Comparison of ENCODE assay signal across 29 cellular contexts in genomic region chr4:155423671-155424070, GRCh38.
"Had no signal": no experiment of that assay in that cellular context is flagged by ENCODE, and none has a peak within 500 bp of the region (broad histone marks: within the 10 kb centered on the region; RNA-seq: fewer than 3 reads in every experiment).

No MANE protein-coding gene starts in this region.

- H3K27me3 ChIP-seq: neutrophil, pancreas, right atrium auricular region, testis, tibial artery, transverse colon, upper lobe of right lung, uterus had no signal

- H3K27ac ChIP-seq: neutrophil, pancreas, right atrium auricular region, skin epidermis, spleen, suprapubic skin, testis, tibial artery, transverse colon, upper lobe of right lung, uterus had no signal

- ATAC-seq: naive thymus-derived CD8-positive, alpha-beta T cell; natural killer cell treated with Interleukin-12 subunit alpha and Interleukin-12 subunit beta and Interleukin-15 and Interleukin-18, amount 100 ng/mL, for 72 hours; pancreas; sciatic nerve; stimulated activated memory B cell treated with anti-CD40 and anti-IgM and Interleukin-4, amounts not matched to agents 10 μg/mL and 1 μg/mL and 100 μg/mL, for 72 hours; stimulated activated naive CD8-positive, alpha-beta T cell treated with anti-CD3 and anti-CD28 coated beads, Interleukin-15, amount 100 ng/mL, for 72 hours; stimulated activated naive CD8-positive, alpha-beta T cell treated with anti-CD3 and anti-CD28 coated beads, Interleukin-15, Interleukin-2, amounts not matched to agents 100 U/mL and 50 U/mL, for 24 hours; upper lobe of right lung had no signal

- H3K4me3 ChIP-seq: pancreas, prostate gland, right atrium auricular region, skin epidermis, smooth muscle cell, spleen, suprapubic skin, testis, tibial artery, transverse colon, upper lobe of right lung, uterus had no signal

- H3K9me3 ChIP-seq: neutrophil, pancreas, suprapubic skin, testis, tibial artery, transverse colon, upper lobe of right lung, uterus had no signal

- DNase-seq: naive thymus-derived CD8-positive, alpha-beta T cell; nephron progenitor cell; nucleus accumbens; pancreas; retina; spleen; stimulated activated CD4-positive, alpha-beta T cell treated with anti-CD3 and anti-CD28 coated beads, Interleukin-12 subunit alpha, Interleukin-12 subunit beta, amount 100 ng/mL, for 4 hours; stimulated activated CD4-positive, alpha-beta T cell treated with anti-CD3 and anti-CD28 coated beads, Interleukin-1b, Interleukin-23, amount 100 ng/mL, for 48 hours; stimulated activated CD4-positive, alpha-beta T cell treated with anti-CD3 and anti-CD28 coated beads, Interleukin-4, amount 100 ng/mL, for 1 hour; stimulated activated CD4-positive, alpha-beta T cell treated with anti-CD3 and anti-CD28 coated beads, Interleukin-4, amount 100 ng/mL, for 4 hours; stimulated activated CD8-positive, alpha-beta memory T cell treated with anti-CD3 and anti-CD28 coated beads, Interleukin-4, amount 100 ng/mL, for 48 hours; stimulated activated naive CD4-positive, alpha-beta T cell; stimulated activated naive CD8-positive, alpha-beta T cell treated with anti-CD3 and anti-CD28 coated beads, Interleukin-15, amount 100 ng/mL, for 72 hours; stimulated activated naive CD8-positive, alpha-beta T cell treated with anti-CD3 and anti-CD28 coated beads, Interleukin-15, Interleukin-2, amounts not matched to agents 100 U/mL and 50 U/mL, for 24 hours; substantia nigra; testis; tibial artery; transverse colon; upper lobe of right lung; uterus had no signal

- H3K36me3 ChIP-seq: neutrophil, pancreas, prostate gland, right atrium auricular region, spleen, suprapubic skin, tibial artery, transverse colon, upper lobe of right lung, uterus had no signal

- FAIRE-seq: pancreas had no signal

- H3K4me1 ChIP-seq: pancreas, right atrium auricular region, spleen, suprapubic skin, transverse colon, upper lobe of right lung, uterus had no signal
